Comparison of ENCODE assay signal across 13 cellular contexts in the genomic region with DNA sequence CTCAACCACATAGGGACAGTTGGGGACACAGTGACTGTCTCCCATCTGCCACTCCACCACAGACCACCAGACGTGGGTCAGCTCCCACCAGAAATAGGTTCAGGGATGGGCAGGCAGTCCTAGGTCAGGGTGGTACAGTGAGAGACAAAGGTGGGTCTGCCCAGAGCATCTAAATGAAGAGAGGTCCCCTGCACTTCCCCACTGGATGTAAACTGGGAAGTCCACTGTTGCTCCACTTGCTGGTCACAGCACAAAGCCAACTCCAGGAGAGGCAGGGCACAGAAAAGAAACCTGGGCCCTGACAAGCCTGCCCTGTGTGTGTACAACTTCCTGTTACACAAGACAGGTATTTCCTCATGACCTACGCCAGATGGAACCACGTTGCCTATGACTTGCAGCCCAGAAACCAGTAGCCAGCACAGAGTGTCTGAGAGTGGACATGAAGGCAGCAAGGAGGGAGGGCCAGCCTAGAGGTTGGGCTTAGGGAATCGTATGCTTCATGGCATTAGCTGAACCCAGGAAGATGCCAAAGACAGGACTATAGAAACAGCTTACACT.
DNase-seq lines count a peak whose midpoint lies in the region; ATAC-seq and TF ChIP-seq lines count a peak whose summit lies in the region.
"Had no signal": no experiment of that assay in that cellular context is flagged by ENCODE, and none has a peak within 500 bp of the region (broad histone marks: within the 10 kb centered on the region; RNA-seq: fewer than 3 reads in every experiment).

No MANE protein-coding gene starts in this region.

- H3K4me1 ChIP-seq in neutrophil (ENCODE audit: control insufficient read depth in 1 of 2, insufficient read depth in 1 of 2, low read depth in 1 of 2, low read length in 1 of 2) = peaks cover 90 to 99% of the 10 kb centered on the region in 2 experiments
- H3K4me1 ChIP-seq: tibial artery had no signal

- CTCF ChIA-PET in activated CD4-positive, alpha-beta T cell treated with anti-CD3 and anti-CD28 coated beads, Interleukin-2, amount 10 ng/mL, durations not matched to agents 7 days and 5 days (lab: Charles Lee) = interaction anchor here (0.6 kb wide), 1 partner anchor 1036 kb away, joined by 4 read pairs; no protein-coding TSS in a partner anchor

- no peaks in the 10 kb centered on the region for H3K27me3 ChIP-seq in neutrophil
- H3K27me3 ChIP-seq: tibial artery had no signal

- H3K27me3 Mint-ChIP-seq in activated CD4-positive, alpha-beta T cell treated with anti-CD3 and anti-CD28 coated beads, Interleukin-2, amount 10 ng/mL, durations not matched to agents 7 days and 5 days = no peaks in the 10 kb centered on the region

- H3K36me3 Mint-ChIP-seq in activated CD4-positive, alpha-beta T cell treated with anti-CD3 and anti-CD28 coated beads, Interleukin-2, amount 10 ng/mL, durations not matched to agents 7 days and 5 days (ENCODE audit: low read depth) = peaks cover 13% of the 10 kb centered on the region

- POLR2A ChIA-PET in activated CD4-positive, alpha-beta T cell treated with anti-CD3 and anti-CD28 coated beads, Interleukin-2, amount 10 ng/mL, durations not matched to agents 7 days and 5 days (lab: Charles Lee) = no interaction called here

- peaks cover 45% of the 10 kb centered on the region for H3K4me1 Mint-ChIP-seq in activated CD4-positive, alpha-beta T cell treated with anti-CD3 and anti-CD28 coated beads, Interleukin-2, amount 10 ng/mL, durations not matched to agents 7 days and 5 days

- TF ChIP-seq CTCF in choroid plexus epithelial cell (conservative IDR thresholded peaks at IDR 0.05; ENCODE audit: low read depth, low read length) = no peak
- TF ChIP-seq CTCF in neutrophil (IDR thresholded peaks at IDR 0.05) = no peak

- no peaks in the 10 kb centered on the region for H3K9me3 Mint-ChIP-seq in activated CD4-positive, alpha-beta T cell treated with anti-CD3 and anti-CD28 coated beads, Interleukin-2, amount 10 ng/mL, durations not matched to agents 7 days and 5 days

- ATAC-seq in GM21529 (IDR thresholded peaks at IDR 0.05; ENCODE audit: unreplicated experiment) (no peak), GM21737 (IDR thresholded peaks at IDR 0.05; ENCODE audit: unreplicated experiment) (no peak), GM19467 (IDR thresholded peaks at IDR 0.05; ENCODE audit: unreplicated experiment) (no peak)

- DNase-seq in activated CD4-positive, alpha-beta T cell treated with anti-CD3 and anti-CD28 coated beads, Interleukin-2, amount 10 ng/mL, durations not matched to agents 7 days and 5 days = no peak
- no peak for DNase-seq in activated CD4-positive, alpha-beta T cell treated with anti-CD3 and anti-CD28 coated beads, Interleukin-2, amount 50 U/mL, for 4 hours
- DNase-seq in NOMO-1 (lab: John Stamatoyannopoulos, UW; ENCODE audit: unreplicated experiment in 2 of 2) = peak; percentile 83 to 89
- peak; percentile 52 for DNase-seq in choroid plexus epithelial cell (ENCODE audit: low read depth)
- DNase-seq: NCI-H1417, right cardiac atrium, SW 1271, tibial artery had no signal

- H3K27ac Mint-ChIP-seq in activated CD4-positive, alpha-beta T cell treated with anti-CD3 and anti-CD28 coated beads, Interleukin-2, amount 10 ng/mL, durations not matched to agents 7 days and 5 days = peak overlapping the region; percentile 67

- peak overlapping the region; percentile 96 for H3K27ac ChIP-seq in neutrophil
- H3K27ac ChIP-seq: tibial artery had no signal

- no peak overlapping the region for H3K4me3 Mint-ChIP-seq in activated CD4-positive, alpha-beta T cell treated with anti-CD3 and anti-CD28 coated beads, Interleukin-2, amount 10 ng/mL, durations not matched to agents 7 days and 5 days

- H3K4me3 ChIP-seq in choroid plexus epithelial cell (ENCODE audit: low read depth, low read length) (no peak overlapping the region), neutrophil (ENCODE audit: low read depth in 1 of 2, low read length in 1 of 2) (peak overlapping the region; percentile 28 to 30)
- H3K4me3 ChIP-seq: A549, tibial artery had no signal

- H3K9me3 ChIP-seq in neutrophil = no peaks in the 10 kb centered on the region
- H3K9me3 ChIP-seq: A549, tibial artery had no signal

- no peaks in the 10 kb centered on the region for H3K36me3 ChIP-seq in neutrophil
- H3K36me3 ChIP-seq: tibial artery had no signal

Comparison
In these comparisons a context has a peak if more than half of its experiments do, and no peak if none do; other contexts are left out.
1. DNase-seq: peak in NOMO-1 (2 of 2) and choroid plexus epithelial cell (single experiment); none in activated CD4-positive, alpha-beta T cell treated with anti-CD3 and anti-CD28 coated beads, Interleukin-2, amount 10 ng/mL, durations not matched to agents 7 days and 5 days (single experiment) and activated CD4-positive, alpha-beta T cell treated with anti-CD3 and anti-CD28 coated beads, Interleukin-2, amount 50 U/mL, for 4 hours (0 of 2).